In the genomic region with DNA sequence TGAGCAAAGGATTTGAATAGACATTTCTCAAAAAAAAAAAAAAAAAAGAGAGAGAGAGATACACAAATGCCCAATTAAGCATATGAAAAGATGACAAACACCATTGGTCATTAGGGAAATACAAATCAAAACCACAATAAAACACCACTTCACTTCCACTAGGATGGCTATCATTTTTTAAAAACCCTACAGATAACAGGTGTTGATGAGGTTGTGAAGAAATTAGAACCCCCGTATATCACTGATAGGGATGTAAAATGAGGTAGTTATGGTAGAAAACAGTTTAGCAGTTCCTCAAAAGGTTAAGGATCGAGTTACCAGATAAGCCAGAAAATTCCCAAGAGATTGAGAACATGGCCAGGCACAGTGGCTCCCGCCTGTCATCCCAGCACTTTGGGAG, we compare ENCODE assay signal across 20 cellular contexts. TPM values are rescaled to one million over a fixed set of nuclear protein-coding genes. Genes with fewer than 3 reads are reported as not detected.
DNase-seq lines count a peak whose midpoint lies in the region; ATAC-seq lines count a peak whose summit lies in the region.
"Had no signal": no experiment of that assay in that cellular context is flagged by ENCODE, and none has a peak within 500 bp of the region (broad histone marks: within the 10 kb centered on the region; RNA-seq: fewer than 3 reads in every experiment).

No MANE protein-coding gene starts in this region.

- H3K27ac Mint-ChIP-seq in activated naive CD4-positive, alpha-beta T cell treated with anti-CD3 and anti-CD28 coated beads, Interleukin-2, amount 50 U/mL, for 24 hours: no peak overlapping the region
- H3K27ac Mint-ChIP-seq in activated naive CD4-positive, alpha-beta T cell treated with anti-CD3 and anti-CD28 coated beads for 36 hours: no peak overlapping the region
- H3K27ac Mint-ChIP-seq in IgD-negative memory B cell (peak overlapping the region; percentile 88 to 98 (median 93)), memory B cell (peak overlapping the region; percentile 97)
- H3K27ac Mint-ChIP-seq: dendritic cell treated with granulocyte-macrophage colony-stimulating factor and Interleukin-4, amounts not matched to agents 40 ng/mL and 50 ng/mL, for 4 days had no signal

- intact Hi-C loops in activated naive CD4-positive, alpha-beta T cell treated with anti-CD3 and anti-CD28 coated beads for 36 hours (cut with micrococcal nuclease): no loop called here

- H3K9me3 Mint-ChIP-seq in activated naive CD4-positive, alpha-beta T cell treated with anti-CD3 and anti-CD28 coated beads, Interleukin-2, amount 50 U/mL, for 24 hours: no peaks in the 10 kb centered on the region
- H3K9me3 Mint-ChIP-seq in activated naive CD4-positive, alpha-beta T cell treated with anti-CD3 and anti-CD28 coated beads for 36 hours: peaks cover 3% of the 10 kb centered on the region
- H3K9me3 Mint-ChIP-seq in IgD-negative memory B cell: peaks cover 0 to 2% (median 0%) of the 10 kb centered on the region in 3 donors
- no peaks in the 10 kb centered on the region for H3K9me3 Mint-ChIP-seq in memory B cell
- H3K9me3 Mint-ChIP-seq: dendritic cell treated with granulocyte-macrophage colony-stimulating factor and Interleukin-4, amounts not matched to agents 40 ng/mL and 50 ng/mL, for 4 days had no signal

- H3K36me3 Mint-ChIP-seq in activated naive CD4-positive, alpha-beta T cell treated with anti-CD3 and anti-CD28 coated beads, Interleukin-2, amount 50 U/mL, for 24 hours: no peaks in the 10 kb centered on the region
- peaks cover 19% of the 10 kb centered on the region for H3K36me3 Mint-ChIP-seq in activated naive CD4-positive, alpha-beta T cell treated with anti-CD3 and anti-CD28 coated beads for 36 hours (ENCODE audit: low read depth)
- H3K36me3 Mint-ChIP-seq in IgD-negative memory B cell: peaks cover 8% of the 10 kb centered on the region
- peaks cover 37% of the 10 kb centered on the region for H3K36me3 Mint-ChIP-seq in memory B cell

- H3K4me3 ChIP-seq in thymus (ENCODE audit: low read length): peak overlapping the region; percentile 1
- H3K4me3 ChIP-seq: breast epithelium, PC-9, transverse colon had no signal

- peak overlapping the region; percentile 19 for H3K4me3 Mint-ChIP-seq in activated naive CD4-positive, alpha-beta T cell treated with anti-CD3 and anti-CD28 coated beads, Interleukin-2, amount 50 U/mL, for 24 hours
- no peak overlapping the region for H3K4me3 Mint-ChIP-seq in activated naive CD4-positive, alpha-beta T cell treated with anti-CD3 and anti-CD28 coated beads for 36 hours
- H3K4me3 Mint-ChIP-seq in IgD-negative memory B cell: peak overlapping the region; percentile 84 to 96 (median 93)
- peak overlapping the region; percentile 99 for H3K4me3 Mint-ChIP-seq in memory B cell
- H3K4me3 Mint-ChIP-seq: dendritic cell treated with granulocyte-macrophage colony-stimulating factor and Interleukin-4, amounts not matched to agents 40 ng/mL and 50 ng/mL, for 4 days had no signal

- H3K27ac ChIP-seq in thymus (ENCODE audit: low read depth): no peak overlapping the region
- H3K27ac ChIP-seq: breast epithelium, PC-9, transverse colon had no signal

- WGBS in thymus: 86% methylated on average over 3 of the region's 3 CpGs

- no peaks in the 10 kb centered on the region for H3K4me1 ChIP-seq in thymus (ENCODE audit: control insufficient read depth, insufficient read depth, low read length)

- peaks cover 18% of the 10 kb centered on the region for H3K4me1 Mint-ChIP-seq in activated naive CD4-positive, alpha-beta T cell treated with anti-CD3 and anti-CD28 coated beads, Interleukin-2, amount 50 U/mL, for 24 hours
- H3K4me1 Mint-ChIP-seq in activated naive CD4-positive, alpha-beta T cell treated with anti-CD3 and anti-CD28 coated beads for 36 hours (ENCODE audit: low read depth): peaks cover 18% of the 10 kb centered on the region
- peaks cover 13 to 44% (median 38%) of the 10 kb centered on the region in 3 donors for H3K4me1 Mint-ChIP-seq in IgD-negative memory B cell
- peaks cover 39% of the 10 kb centered on the region for H3K4me1 Mint-ChIP-seq in memory B cell

- no peak for DNase-seq in activated naive CD4-positive, alpha-beta T cell treated with anti-CD3 and anti-CD28 coated beads for 36 hours
- DNase-seq in memory B cell (ENCODE audit: low spot score in 2 of 2): no peak
- DNase-seq in HCEC 1CT: no peak
- DNase-seq in AG08396 (ENCODE audit: low spot score): no peak
- DNase-seq in DMS114 treated with DMSO at 0.1 percent for 48 hours (lab: John Stamatoyannopoulos, UW; ENCODE audit: unreplicated experiment): no peak
- DNase-seq: hippocampal formation; KBM-7; mesendoderm; NCI-H1092; NCI-H2081 treated with DMSO at 0.1 percent for 48 hours; NCI-H526 treated with DMSO at 0.1 percent for 48 hours; PC-9; stimulated activated CD4-positive, alpha-beta T cell treated with anti-CD3 and anti-CD28 coated beads, Interleukin-12 subunit alpha, Interleukin-12 subunit beta, amount 100 ng/mL, for 4 hours; transverse colon had no signal

- CTCF ChIA-PET in activated naive CD4-positive, alpha-beta T cell treated with anti-CD3 and anti-CD28 coated beads for 36 hours (lab: Charles Lee): no interaction called here

- no peak for ATAC-seq in memory B cell (ENCODE audit: low read depth)
- ATAC-seq: SK-N-SH treated with all-trans-retinoic acid at 6 μM for 48 hours had no signal

- H3K9me3 ChIP-seq in thymus (ENCODE audit: control insufficient read depth): peaks cover 2% of the 10 kb centered on the region

- no peaks in the 10 kb centered on the region for H3K27me3 ChIP-seq in thymus (ENCODE audit: control insufficient read depth, insufficient read depth)

- H3K36me3 ChIP-seq in thymus (ENCODE audit: control insufficient read depth, insufficient read depth): peaks cover 24% of the 10 kb centered on the region
- H3K36me3 ChIP-seq: breast epithelium, transverse colon had no signal

- no peaks in the 10 kb centered on the region for H3K27me3 Mint-ChIP-seq in activated naive CD4-positive, alpha-beta T cell treated with anti-CD3 and anti-CD28 coated beads, Interleukin-2, amount 50 U/mL, for 24 hours
- no peaks in the 10 kb centered on the region for H3K27me3 Mint-ChIP-seq in activated naive CD4-positive, alpha-beta T cell treated with anti-CD3 and anti-CD28 coated beads for 36 hours (ENCODE audit: low read depth)
- H3K27me3 Mint-ChIP-seq in IgD-negative memory B cell: no peaks in the 10 kb centered on the region
- H3K27me3 Mint-ChIP-seq in memory B cell: no peaks in the 10 kb centered on the region

RNA-seq across cellular contexts. Expression of a gene that starts 2.9 kb away (rescaled TPM):
- 10 to 100 TPM; 45.2 to 47.4 TPM for total RNA-seq in activated naive CD4-positive, alpha-beta T cell treated with anti-CD3 and anti-CD28 coated beads for 36 hours
- 764 TPM for polyA plus RNA-seq in IgD-negative memory B cell
- 108 TPM for polyA plus RNA-seq in thymus

RNA-seq across cellular contexts. Expression of a gene that starts 24.5 kb away (rescaled TPM):
- total RNA-seq in activated naive CD4-positive, alpha-beta T cell treated with anti-CD3 and anti-CD28 coated beads for 36 hours: 10 to 100 TPM; 41.8 to 44.0 TPM
- polyA plus RNA-seq in IgD-negative memory B cell (81.8 TPM), thymus (68.7 TPM)

RNA-seq across cellular contexts. Expression of a gene that starts 24.7 kb away (rescaled TPM):
- 10 to 100 TPM; 17.7 to 19.3 TPM for total RNA-seq in activated naive CD4-positive, alpha-beta T cell treated with anti-CD3 and anti-CD28 coated beads for 36 hours
- polyA plus RNA-seq in IgD-negative memory B cell: 72.1 TPM
- 73.2 TPM for polyA plus RNA-seq in thymus

RNA-seq across cellular contexts. Expression of a gene that starts 30.6 kb away (rescaled TPM):
- 10 to 100 TPM; 20.5 to 21.8 TPM for total RNA-seq in activated naive CD4-positive, alpha-beta T cell treated with anti-CD3 and anti-CD28 coated beads for 36 hours
- 0.34 TPM for polyA plus RNA-seq in IgD-negative memory B cell
- polyA plus RNA-seq in thymus: 2.3 TPM

RNA-seq across cellular contexts. Expression of a gene that starts 56.5 kb away (rescaled TPM):
- 1 to 10 TPM; 4.5 TPM for total RNA-seq in activated naive CD4-positive, alpha-beta T cell treated with anti-CD3 and anti-CD28 coated beads for 36 hours
- 13.0 TPM for polyA plus RNA-seq in IgD-negative memory B cell
- 8.8 TPM for polyA plus RNA-seq in thymus

Comparison
In these comparisons a context has a peak if more than half of its experiments do, and no peak if none do; other contexts are left out.
1. H3K27ac Mint-ChIP-seq: peak in IgD-negative memory B cell (3 of 3) and memory B cell (single experiment); none in activated naive CD4-positive, alpha-beta T cell treated with anti-CD3 and anti-CD28 coated beads, Interleukin-2, amount 50 U/mL, for 24 hours (single experiment) and activated naive CD4-positive, alpha-beta T cell treated with anti-CD3 and anti-CD28 coated beads for 36 hours (single experiment).